In the genomic region with DNA sequence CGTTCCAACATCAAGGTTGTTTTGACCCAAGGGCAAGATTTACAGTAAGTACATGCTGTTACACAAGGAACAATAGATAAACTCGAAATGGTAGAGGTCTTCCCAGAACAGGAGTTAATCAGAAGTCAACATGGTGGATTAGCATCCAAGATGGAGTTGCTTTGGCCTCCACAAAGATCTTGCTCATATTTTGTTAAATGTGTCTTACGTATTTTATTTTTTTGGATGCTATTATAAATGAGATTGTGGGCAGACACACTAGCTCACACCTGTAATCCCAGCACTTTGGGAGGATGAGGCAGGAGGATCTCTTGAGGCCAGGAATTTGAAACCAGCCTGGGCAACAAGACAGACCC, we compare ENCODE assay signal across 2 cellular contexts.
TF ChIP-seq lines count a peak whose summit lies in the region.

No MANE protein-coding gene starts in this region.

TF ChIP-seq in HCT116, 20 proteins besides CTCF, POLR2A, EP300 and RAD21:
- TF ChIP-seq YY1 (IDR thresholded peaks at IDR 0.05; ENCODE audit: extremely low read depth, insufficient replicate concordance, low read depth, low read length) (no peak), EZH2 (IDR thresholded peaks at IDR 0.05) (no peak), ZFX (IDR thresholded peaks at IDR 0.05) (no peak), SRF (IDR thresholded peaks at IDR 0.05; ENCODE audit: low read depth) (no peak), TCF7L2 (IDR thresholded peaks at IDR 0.05; ENCODE audit: borderline replicate concordance, extremely low read depth, insufficient read depth, insufficient read length) (no peak), SIN3A (IDR thresholded peaks at IDR 0.05; ENCODE audit: low read depth) (no peak), ELF1 (IDR thresholded peaks at IDR 0.05; ENCODE audit: borderline replicate concordance, low read depth) (no peak), SP1 (IDR thresholded peaks at IDR 0.05; ENCODE audit: low read depth) (no peak), POLR2AphosphoS5 (IDR thresholded peaks at IDR 0.05; ENCODE audit: low read depth, low read length) (no peak), EGR1 (IDR thresholded peaks at IDR 0.05; ENCODE audit: low read depth) (no peak), JUND (IDR thresholded peaks at IDR 0.05) (no peak), CEBPB (IDR thresholded peaks at IDR 0.05; ENCODE audit: low read depth) (no peak)
- TF ChIP-seq, protein P1, sequence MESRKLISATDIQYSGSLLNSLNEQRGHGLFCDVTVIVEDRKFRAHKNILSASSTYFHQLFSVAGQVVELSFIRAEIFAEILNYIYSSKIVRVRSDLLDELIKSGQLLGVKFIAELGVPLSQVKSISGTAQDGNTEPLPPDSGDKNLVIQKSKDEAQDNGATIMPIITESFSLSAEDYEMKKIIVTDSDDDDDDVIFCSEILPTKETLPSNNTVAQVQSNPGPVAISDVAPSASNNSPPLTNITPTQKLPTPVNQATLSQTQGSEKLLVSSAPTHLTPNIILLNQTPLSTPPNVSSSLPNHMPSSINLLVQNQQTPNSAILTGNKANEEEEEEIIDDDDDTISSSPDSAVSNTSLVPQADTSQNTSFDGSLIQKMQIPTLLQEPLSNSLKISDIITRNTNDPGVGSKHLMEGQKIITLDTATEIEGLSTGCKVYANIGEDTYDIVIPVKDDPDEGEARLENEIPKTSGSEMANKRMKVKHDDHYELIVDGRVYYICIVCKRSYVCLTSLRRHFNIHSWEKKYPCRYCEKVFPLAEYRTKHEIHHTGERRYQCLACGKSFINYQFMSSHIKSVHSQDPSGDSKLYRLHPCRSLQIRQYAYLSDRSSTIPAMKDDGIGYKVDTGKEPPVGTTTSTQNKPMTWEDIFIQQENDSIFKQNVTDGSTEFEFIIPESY (IDR thresholded peaks at IDR 0.05; ENCODE audit: extremely low read depth, insufficient replicate concordance, low read length): no peak
- TF ChIP-seq, protein P2, sequence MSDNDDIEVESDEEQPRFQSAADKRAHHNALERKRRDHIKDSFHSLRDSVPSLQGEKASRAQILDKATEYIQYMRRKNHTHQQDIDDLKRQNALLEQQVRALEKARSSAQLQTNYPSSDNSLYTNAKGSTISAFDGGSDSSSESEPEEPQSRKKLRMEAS (IDR thresholded peaks at IDR 0.05): no peak
- TF ChIP-seq, protein P3, sequence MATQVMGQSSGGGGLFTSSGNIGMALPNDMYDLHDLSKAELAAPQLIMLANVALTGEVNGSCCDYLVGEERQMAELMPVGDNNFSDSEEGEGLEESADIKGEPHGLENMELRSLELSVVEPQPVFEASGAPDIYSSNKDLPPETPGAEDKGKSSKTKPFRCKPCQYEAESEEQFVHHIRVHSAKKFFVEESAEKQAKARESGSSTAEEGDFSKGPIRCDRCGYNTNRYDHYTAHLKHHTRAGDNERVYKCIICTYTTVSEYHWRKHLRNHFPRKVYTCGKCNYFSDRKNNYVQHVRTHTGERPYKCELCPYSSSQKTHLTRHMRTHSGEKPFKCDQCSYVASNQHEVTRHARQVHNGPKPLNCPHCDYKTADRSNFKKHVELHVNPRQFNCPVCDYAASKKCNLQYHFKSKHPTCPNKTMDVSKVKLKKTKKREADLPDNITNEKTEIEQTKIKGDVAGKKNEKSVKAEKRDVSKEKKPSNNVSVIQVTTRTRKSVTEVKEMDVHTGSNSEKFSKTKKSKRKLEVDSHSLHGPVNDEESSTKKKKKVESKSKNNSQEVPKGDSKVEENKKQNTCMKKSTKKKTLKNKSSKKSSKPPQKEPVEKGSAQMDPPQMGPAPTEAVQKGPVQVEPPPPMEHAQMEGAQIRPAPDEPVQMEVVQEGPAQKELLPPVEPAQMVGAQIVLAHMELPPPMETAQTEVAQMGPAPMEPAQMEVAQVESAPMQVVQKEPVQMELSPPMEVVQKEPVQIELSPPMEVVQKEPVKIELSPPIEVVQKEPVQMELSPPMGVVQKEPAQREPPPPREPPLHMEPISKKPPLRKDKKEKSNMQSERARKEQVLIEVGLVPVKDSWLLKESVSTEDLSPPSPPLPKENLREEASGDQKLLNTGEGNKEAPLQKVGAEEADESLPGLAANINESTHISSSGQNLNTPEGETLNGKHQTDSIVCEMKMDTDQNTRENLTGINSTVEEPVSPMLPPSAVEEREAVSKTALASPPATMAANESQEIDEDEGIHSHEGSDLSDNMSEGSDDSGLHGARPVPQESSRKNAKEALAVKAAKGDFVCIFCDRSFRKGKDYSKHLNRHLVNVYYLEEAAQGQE (IDR thresholded peaks at IDR 0.05; ENCODE audit: low read depth): no peak
- TF ChIP-seq, protein P4, sequence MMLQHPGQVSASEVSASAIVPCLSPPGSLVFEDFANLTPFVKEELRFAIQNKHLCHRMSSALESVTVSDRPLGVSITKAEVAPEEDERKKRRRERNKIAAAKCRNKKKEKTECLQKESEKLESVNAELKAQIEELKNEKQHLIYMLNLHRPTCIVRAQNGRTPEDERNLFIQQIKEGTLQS (IDR thresholded peaks at IDR 0.05): no peak

TF ChIP-seq in H1, 55 proteins besides CTCF, POLR2A, EP300 and RAD21:
- TF ChIP-seq, protein P2 (IDR thresholded peaks at IDR 0.05): no peak
- TF ChIP-seq CTBP2 (IDR thresholded peaks at IDR 0.05; ENCODE audit: borderline replicate concordance, insufficient read depth, insufficient read length, low read length) (no peak), TAF7 (optimal IDR thresholded peaks at IDR 0.05; ENCODE audit: borderline replicate concordance, low read depth, low read length) (no peak), EGR1 (IDR thresholded peaks at IDR 0.05; ENCODE audit: borderline replicate concordance, low read depth, low read length) (no peak), CBX5 (IDR thresholded peaks at IDR 0.05; ENCODE audit: low read depth, low read length) (no peak), SP1 (IDR thresholded peaks at IDR 0.05; ENCODE audit: low read depth, low read length) (no peak), RXRA (IDR thresholded peaks at IDR 0.05; ENCODE audit: insufficient read depth, low read depth, low read length) (no peak)
